16 cellular contexts compared by ENCODE assay signal in the genomic region with DNA sequence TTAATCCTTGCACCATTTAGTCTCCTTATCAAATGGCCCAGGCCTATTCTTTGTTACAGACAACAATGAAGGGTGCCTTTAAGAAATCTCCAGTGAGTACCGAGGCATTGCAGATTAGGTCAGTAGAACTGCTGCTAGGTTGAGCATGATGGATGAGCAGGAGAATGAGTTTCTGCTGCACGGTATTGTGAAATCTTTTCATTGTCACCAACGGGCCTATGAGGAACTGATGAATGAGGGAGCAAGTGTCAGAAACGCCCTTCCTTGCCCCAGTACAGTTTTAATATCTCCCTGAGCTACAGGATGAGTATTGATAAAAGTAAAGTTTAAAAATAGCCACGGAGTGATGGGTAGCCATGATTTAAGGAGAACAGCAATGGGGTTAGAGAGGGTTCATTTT.
"Had no signal": no experiment of that assay in that cellular context is flagged by ENCODE, and none has a peak within 500 bp of the region (broad histone marks: within the 10 kb centered on the region; RNA-seq: fewer than 3 reads in every experiment).

No MANE protein-coding gene starts in this region.

- H3K4me1 Mint-ChIP-seq: activated CD4-positive, alpha-beta T cell treated with anti-CD3 and anti-CD28 coated beads, Interleukin-2, amount 10 ng/mL, durations not matched to agents 24 days and 14 days; activated naive CD4-positive, alpha-beta T cell treated with anti-CD3 and anti-CD28 coated beads, Interleukin-2, amount 10 ng/mL, durations not matched to agents 7 days and 5 days; activated T-helper 17 cell treated with anti-CD3 and anti-CD28 coated beads, Interleukin-2, amount 50 U/mL, for 72 hours; immature natural killer cell had no signal

- H3K36me3 Mint-ChIP-seq: activated naive CD4-positive, alpha-beta T cell treated with anti-CD3 and anti-CD28 coated beads, Interleukin-2, amount 10 ng/mL, durations not matched to agents 7 days and 5 days; immature natural killer cell; natural killer cell treated with Interleukin-12 subunit alpha and Interleukin-12 subunit beta and Interleukin-15 and Interleukin-18, amount 100 ng/mL, for 72 hours had no signal

- H3K9me3 Mint-ChIP-seq: activated CD4-positive, alpha-beta T cell treated with anti-CD3 and anti-CD28 coated beads, Interleukin-2, amount 10 ng/mL, durations not matched to agents 24 days and 14 days; activated naive CD4-positive, alpha-beta T cell treated with anti-CD3 and anti-CD28 coated beads, Interleukin-2, amount 10 ng/mL, durations not matched to agents 7 days and 5 days; activated T-helper 17 cell treated with anti-CD3 and anti-CD28 coated beads, Interleukin-2, amount 50 U/mL, for 72 hours; immature natural killer cell; natural killer cell treated with Interleukin-12 subunit alpha and Interleukin-12 subunit beta and Interleukin-15 and Interleukin-18, amount 100 ng/mL, for 72 hours had no signal

- H3K4me3 ChIP-seq: body of pancreas, lower lobe of right lung, prostate gland, sigmoid colon had no signal

- H3K27me3 Mint-ChIP-seq: activated CD4-positive, alpha-beta T cell treated with anti-CD3 and anti-CD28 coated beads, Interleukin-2, amount 10 ng/mL, durations not matched to agents 24 days and 14 days; activated naive CD4-positive, alpha-beta T cell treated with anti-CD3 and anti-CD28 coated beads, Interleukin-2, amount 10 ng/mL, durations not matched to agents 7 days and 5 days; activated T-helper 17 cell treated with anti-CD3 and anti-CD28 coated beads, Interleukin-2, amount 50 U/mL, for 72 hours had no signal

- H3K27ac ChIP-seq: body of pancreas, lower lobe of right lung, prostate gland, sigmoid colon had no signal

- H3K27me3 ChIP-seq: body of pancreas, sigmoid colon had no signal

- H3K4me1 ChIP-seq: body of pancreas, lower lobe of right lung, prostate gland, sigmoid colon had no signal

- DNase-seq: activated CD4-positive, alpha-beta T cell treated with anti-CD3 and anti-CD28 coated beads, Interleukin-2, amount 10 ng/mL, durations not matched to agents 24 days and 14 days; activated naive CD4-positive, alpha-beta T cell treated with anti-CD3 and anti-CD28 coated beads, Interleukin-2, amount 10 ng/mL, durations not matched to agents 7 days and 5 days; activated T-cell treated with anti-CD3 and anti-CD28 coated beads for 4 hours; body of pancreas; central memory CD4-positive, alpha-beta T cell; cortex of kidney; immature natural killer cell; lower lobe of right lung; sigmoid colon; stimulated activated CD4-positive, alpha-beta T cell treated with anti-CD3 and anti-CD28 coated beads, Interleukin-12 subunit alpha, Interleukin-12 subunit beta, amount 100 ng/mL, for 4 hours; stimulated activated naive CD4-positive, alpha-beta T cell; T-helper 1 cell; trophoblast cell had no signal

- H3K36me3 ChIP-seq: lower lobe of right lung, prostate gland, sigmoid colon had no signal

- H3K9me3 ChIP-seq: body of pancreas, lower lobe of right lung, prostate gland, sigmoid colon had no signal

- H3K4me3 Mint-ChIP-seq: activated CD4-positive, alpha-beta T cell treated with anti-CD3 and anti-CD28 coated beads, Interleukin-2, amount 10 ng/mL, durations not matched to agents 24 days and 14 days; activated naive CD4-positive, alpha-beta T cell treated with anti-CD3 and anti-CD28 coated beads, Interleukin-2, amount 10 ng/mL, durations not matched to agents 7 days and 5 days; activated T-helper 17 cell treated with anti-CD3 and anti-CD28 coated beads, Interleukin-2, amount 50 U/mL, for 72 hours; immature natural killer cell; natural killer cell treated with Interleukin-12 subunit alpha and Interleukin-12 subunit beta and Interleukin-15 and Interleukin-18, amount 100 ng/mL, for 72 hours had no signal

- H3K27ac Mint-ChIP-seq: activated CD4-positive, alpha-beta T cell treated with anti-CD3 and anti-CD28 coated beads, Interleukin-2, amount 10 ng/mL, durations not matched to agents 24 days and 14 days; activated naive CD4-positive, alpha-beta T cell treated with anti-CD3 and anti-CD28 coated beads, Interleukin-2, amount 10 ng/mL, durations not matched to agents 7 days and 5 days; activated T-helper 17 cell treated with anti-CD3 and anti-CD28 coated beads, Interleukin-2, amount 50 U/mL, for 72 hours; immature natural killer cell; natural killer cell treated with Interleukin-12 subunit alpha and Interleukin-12 subunit beta and Interleukin-15 and Interleukin-18, amount 100 ng/mL, for 72 hours had no signal
